In genomic region chr1:197924516-197925123, GRCh38 we compare ENCODE assay signal across 9 cellular contexts. TPM values are rescaled to one million over a fixed set of nuclear protein-coding genes. Genes with fewer than 3 reads are reported as not detected.
DNase-seq lines count a peak whose midpoint lies in the region; ATAC-seq and TF ChIP-seq lines count a peak whose summit lies in the region.
"Had no signal": no experiment of that assay in that cellular context is flagged by ENCODE, and none has a peak within 500 bp of the region (broad histone marks: within the 10 kb centered on the region; RNA-seq: fewer than 3 reads in every experiment).

No MANE protein-coding gene starts in this region.

- DNase-seq in DMS79 treated with DMSO at 0.1 percent for 48 hours (lab: John Stamatoyannopoulos, UW) (peak; percentile 3), DMS79 (lab: John Stamatoyannopoulos, UW) (no peak), OCI-M1 (lab: John Stamatoyannopoulos, UW) (peak; percentile 85), dorsolateral prefrontal cortex (no peak), natural killer cell (no peak), germinal center (ENCODE audit: low spot score) (no peak)

- intact Hi-C loops in dorsolateral prefrontal cortex (cut with DNase I), result loop anchor here in 1 of 2 donors (5.0 kb wide), 1 partner anchor 302 kb away; no protein-coding TSS in a partner anchor
- intact Hi-C loops in natural killer cell (cut with micrococcal nuclease), result loop anchor here (1.0 to 10.0 kb wide), 4 partner anchors 310 to 540 kb away; no protein-coding TSS in a partner anchor

- no peaks in the 10 kb centered on the region for H3K9me3 Mint-ChIP-seq in natural killer cell

- ATAC-seq in GM21381 (IDR thresholded peaks at IDR 0.05; ENCODE audit: unreplicated experiment) (peak; percentile 74), HG03575 (IDR thresholded peaks at IDR 0.05; ENCODE audit: extremely low read depth, insufficient number of reproducible peaks, low FRiP score, unreplicated experiment) (peak; percentile 58), natural killer cell (peak in 2 of 3 donors; percentile 55 to 72)

- H3K4me3 Mint-ChIP-seq in natural killer cell, result no peak overlapping the region

- H3K36me3 Mint-ChIP-seq in natural killer cell, result no peaks in the 10 kb centered on the region

- no peak overlapping the region for H3K4me3 ChIP-seq in dorsolateral prefrontal cortex
- H3K4me3 ChIP-seq: BLaER1 treated with 17β-estradiol and CSF1 and Interleukin-3, amounts not matched to agents 10 nM and 100 nM had no signal

- peaks cover 0 to 93% (median 55%) of the 10 kb centered on the region in 45 donors for H3K27me3 ChIP-seq in dorsolateral prefrontal cortex

- peaks cover 74 to 88% of the 10 kb centered on the region in 2 donors for H3K27me3 Mint-ChIP-seq in natural killer cell (ENCODE audit: low read depth in 2 of 2)

- H3K27ac ChIP-seq in dorsolateral prefrontal cortex, result no peak overlapping the region
- H3K27ac ChIP-seq: BLaER1 treated with 17β-estradiol and CSF1 and Interleukin-3, amounts not matched to agents 10 nM and 100 nM had no signal

- H3K4me1 Mint-ChIP-seq in natural killer cell, result peaks cover 24 to 26% of the 10 kb centered on the region in 2 donors

- no peak overlapping the region for H3K27ac Mint-ChIP-seq in natural killer cell

- TF ChIP-seq CTCF in dorsolateral prefrontal cortex (IDR thresholded peaks at IDR 0.05 in 54 of 56, conservative IDR thresholded peaks at IDR 0.05 in 2 of 56; ENCODE audit: low read depth in 1 of 56, partially characterized antibody in 56 of 56) (peak in 55 of 56 donors; percentile 17 to 82 (median 63)), natural killer cell (IDR thresholded peaks at IDR 0.05) (peak; percentile 65)

RNA-seq across cellular contexts. Expression of gene LHX9, which starts 7.4 kb away (rescaled TPM):
- total RNA-seq in dorsolateral prefrontal cortex, result 1 to 10 TPM in 1 of 120 experiments, under 1 TPM in 16, not detected in 103; 0.07 to 3.7 (median 0.34) TPM
- total RNA-seq in natural killer cell, result not detected

RNA-seq across cellular contexts. Expression of gene C1orf53, which starts 22.2 kb away (rescaled TPM):
- total RNA-seq in dorsolateral prefrontal cortex (1 to 10 TPM in 108 of 120 experiments, not detected in 12; 1.1 to 8.0 (median 3.0) TPM), natural killer cell (not detected)

Comparison
In these comparisons a context has a peak if more than half of its experiments do, and no peak if none do; other contexts are left out.
1. DNase-seq: peak in DMS79 treated with DMSO at 0.1 percent for 48 hours (single experiment) and OCI-M1 (single experiment); none in DMS79 (single experiment), dorsolateral prefrontal cortex (0 of 10), natural killer cell (single experiment) and germinal center (single experiment).
2. Peak in every context shown above with its lines, with median percentiles within 50 percentile points of each other: ATAC-seq.